21 cellular contexts compared by ENCODE assay signal in genomic region chrX:47456080-47456479, GRCh38. TPM values are rescaled to one million over a fixed set of nuclear protein-coding genes. Genes with fewer than 3 reads are reported as not detected.
DNase-seq lines count a peak whose midpoint lies in the region; ATAC-seq and TF ChIP-seq lines count a peak whose summit lies in the region.
"Had no signal": no experiment of that assay in that cellular context is flagged by ENCODE, and none has a peak within 500 bp of the region (broad histone marks: within the 10 kb centered on the region; RNA-seq: fewer than 3 reads in every experiment).

No MANE protein-coding gene starts in this region.

- no peak for TF ChIP-seq RAD21 in IMR-90 (IDR thresholded peaks at IDR 0.05; ENCODE audit: low read length)

- H3K4me1 ChIP-seq in IMR-90 (ENCODE audit: control insufficient read depth, insufficient read depth, low read length) (no peaks in the 10 kb centered on the region), heart right ventricle (no peaks in the 10 kb centered on the region), psoas muscle (no peaks in the 10 kb centered on the region)

- H3K79me1 ChIP-seq in IMR-90 (ENCODE audit: low read depth in 1 of 2, low read length in 2 of 2): no peaks in the 10 kb centered on the region; a peak in 1 of 4 replicates

- no peak overlapping the region for H3K4me3 ChIP-seq in IMR-90 (ENCODE audit: insufficient read depth, low read depth, low read length)
- no peak overlapping the region for H3K4me3 ChIP-seq in heart right ventricle
- H3K4me3 ChIP-seq in psoas muscle: no peak overlapping the region
- H3K4me3 ChIP-seq: GM23248, K562, MG63 had no signal

- no peak overlapping the region for H3K18ac ChIP-seq in IMR-90 (ENCODE audit: low read depth, low read length)

- H2AK5ac ChIP-seq in IMR-90 (ENCODE audit: low read depth, low read length): no peak overlapping the region

- H3K9me1 ChIP-seq in IMR-90 (ENCODE audit: insufficient read depth, low read length): no peaks in the 10 kb centered on the region

- no peak overlapping the region for H2BK15ac ChIP-seq in IMR-90 (ENCODE audit: low read depth, low read length)

- H2AK9ac ChIP-seq in IMR-90 (replicated peaks; ENCODE audit: low read depth, low read length, poor library complexity): no peak overlapping the region

- no peak overlapping the region for H3K56ac ChIP-seq in IMR-90 (ENCODE audit: extremely low read depth, insufficient read depth, low read length)

- CTCF ChIA-PET in IMR-90 (lab: Yijun Ruan, JAX): no interaction called here

- no peak overlapping the region for H3K9ac ChIP-seq in IMR-90 (ENCODE audit: low read depth, low read length)
- H3K9ac ChIP-seq: GM23248 had no signal

- TF ChIP-seq POLR2A in IMR-90 (IDR thresholded peaks at IDR 0.05; ENCODE audit: low read depth, low read length): no peak

- ATAC-seq in IMR-90 (ENCODE audit: low read depth) (no peak), heart right ventricle (peak in 7 of 8 donors; percentile 35 to 85 (median 66)), psoas muscle (peak; percentile 78 to 95 (median 93)), omental fat pad (ENCODE audit: low FRiP score) (no peak)
- ATAC-seq: K562, SK-N-SH treated with all-trans-retinoic acid at 6 μM for 48 hours had no signal

- intact Hi-C loops in IMR-90 (cut with micrococcal nuclease): no loop called here
- intact Hi-C loops in heart right ventricle (cut with DNase I): no loop called here
- intact Hi-C loops in psoas muscle (cut with DNase I): no loop called here

- H2AFZ ChIP-seq in IMR-90 (replicated peaks; ENCODE audit: low read length, poor library complexity): peak overlapping the region; percentile 14
- H2AFZ ChIP-seq: GM23248 had no signal

- H4K5ac ChIP-seq in IMR-90 (ENCODE audit: low read depth, low read length): no peak overlapping the region

- H3K36me3 ChIP-seq in IMR-90 (ENCODE audit: control insufficient read depth, insufficient read depth, low read length) (peaks cover 11% of the 10 kb centered on the region), heart right ventricle (peaks cover 0 to 60% (median 0%) of the 10 kb centered on the region in 9 donors), psoas muscle (ENCODE audit: insufficient read depth in 1 of 2, low read depth in 1 of 2) (peaks cover 0 to 35% of the 10 kb centered on the region in 2 donors)

- no peak overlapping the region for H4K91ac ChIP-seq in IMR-90 (ENCODE audit: insufficient read depth, low read depth, low read length)

- H3K27me3 ChIP-seq in IMR-90 (ENCODE audit: control insufficient read depth, insufficient read depth, low read length): no peaks in the 10 kb centered on the region
- H3K27me3 ChIP-seq in heart right ventricle: no peaks in the 10 kb centered on the region
- H3K27me3 ChIP-seq in psoas muscle (ENCODE audit: insufficient read depth in 3 of 3, low read length in 2 of 3): peaks cover 0 to 2% (median 0%) of the 10 kb centered on the region in 3 donors
- H3K27me3 ChIP-seq: MG63 had no signal

- H3K14ac ChIP-seq in IMR-90 (replicated peaks; ENCODE audit: low read depth, low read length): no peak overlapping the region

- peak; percentile 18 for DNase-seq in G401 (ENCODE audit: low spot score)
- no peak for DNase-seq in IMR-90
- DNase-seq in heart right ventricle: peak; percentile 4 to 22
- peak; percentile 29 to 77 for DNase-seq in psoas muscle
- DNase-seq in omental fat pad (ENCODE audit: low spot score): no peak
- no peak for DNase-seq in NCI-H446 treated with DMSO at 0.1 percent for 48 hours (lab: John Stamatoyannopoulos, UW)
- DNase-seq in DMS153 treated with DMSO at 0.1 percent for 48 hours (lab: John Stamatoyannopoulos, UW; ENCODE audit: unreplicated experiment): no peak
- DNase-seq: CD4-positive, CD25-positive, alpha-beta regulatory T cell; DMS79; GM23248; HCEC 1CT; MG63; NCI-H1436; NCI-H187 treated with DMSO at 0.1 percent for 48 hours; NCI-H2227 treated with DMSO at 0.1 percent for 48 hours; NCI-H524; NCI-H774; NK-92 treated with Interleukin-12 subunit alpha and Interleukin-12 subunit beta, amount 100 ng/mL, for 24 hours had no signal

- dilution Hi-C loops in IMR-90 (cut with HindIII; ENCODE audit: low sequenced_read_pairs, unreplicated experiment): no loop called here

- H2BK5ac ChIP-seq in IMR-90 (ENCODE audit: low read depth, low read length, poor library complexity, severe bottlenecking): no peak overlapping the region

- H3K9me3 ChIP-seq in IMR-90 (ENCODE audit: control insufficient read depth, insufficient read depth, low read length) (peaks cover 15% of the 10 kb centered on the region), heart right ventricle (peaks cover 0 to 8% (median 0%) of the 10 kb centered on the region in 11 donors), psoas muscle (peaks cover 10% of the 10 kb centered on the region)
- H3K9me3 ChIP-seq: MG63 had no signal

- H3K4me2 ChIP-seq in IMR-90 (ENCODE audit: low read depth, low read length): no peak overlapping the region

- in situ Hi-C loops in G401 (cut with HindIII; ENCODE audit: low sequenced_read_pairs) (no loop called here), IMR-90 (cut with MboI; ENCODE audit: low sequenced_read_pairs) (no loop called here)

- H2BK120ac ChIP-seq in IMR-90 (ENCODE audit: low read depth, low read length): no peak overlapping the region

- TF ChIP-seq CTCF in IMR-90 (conservative IDR thresholded peaks at IDR 0.05; ENCODE audit: low read depth, low read length) (no peak), heart right ventricle (IDR thresholded peaks at IDR 0.05) (no peak), psoas muscle (IDR thresholded peaks at IDR 0.05) (no peak), omental fat pad (IDR thresholded peaks at IDR 0.05) (no peak)

- no peak overlapping the region for H3K27ac ChIP-seq in IMR-90 (ENCODE audit: insufficient read depth, low read length)
- H3K27ac ChIP-seq in heart right ventricle: no peak overlapping the region
- peak overlapping the region; percentile 42 for H3K27ac ChIP-seq in psoas muscle
- H3K27ac ChIP-seq: GM23248, RWPE1 had no signal

- no peak overlapping the region for H3K4ac ChIP-seq in IMR-90 (ENCODE audit: low read depth, low read length)

- no peaks in the 10 kb centered on the region for H4K20me1 ChIP-seq in IMR-90 (ENCODE audit: insufficient read depth, low read length)

- no peak overlapping the region for H4K8ac ChIP-seq in IMR-90 (ENCODE audit: low read depth in 2 of 2, low read length in 2 of 2)

- 47% methylated on average over 3 of the region's 6 CpGs; no CpG with 5 or more reads in 1 of the 2 experiments for WGBS in IMR-90 (ENCODE audit: extremely low coverage in 2 of 2, insufficient read length in 1 of 2), 2 experiments
- WGBS in heart right ventricle, 2 donors: 33 to 58% methylated on average over 6 of the region's 6 CpGs
- 43 to 46% (median 44%) methylated on average over 6 of the region's 6 CpGs for WGBS in psoas muscle, 3 donors

- no TSS peak for BruUV-seq in IMR-90 (replicated peaks; lab: Mats Ljungman, UMichigan)

- POLR2A ChIA-PET in IMR-90 (lab: Charles Lee; ENCODE audit: unreplicated experiment): no interaction called here

- H2BK20ac ChIP-seq in IMR-90 (ENCODE audit: low read depth, low read length): no peak overlapping the region

- no peak overlapping the region for H3K23ac ChIP-seq in IMR-90 (ENCODE audit: low read depth, low read length)

TF ChIP-seq in IMR-90, 13 proteins besides CTCF, POLR2A, EP300 and RAD21:
- TF ChIP-seq RFX5 (IDR thresholded peaks at IDR 0.05; ENCODE audit: low read depth, low read length) (no peak), NFE2L2 (IDR thresholded peaks at IDR 0.05; ENCODE audit: low read depth, low read length) (no peak), ELK1 (IDR thresholded peaks at IDR 0.05; ENCODE audit: borderline replicate concordance, low read depth, low read length) (no peak), CEBPB (IDR thresholded peaks at IDR 0.05; ENCODE audit: low read depth, low read length) (no peak)

RNA-seq across cellular contexts. Expression of gene ZNF41, which starts 26.9 kb away (rescaled TPM):
- 3.4 and 6.3 TPM in 2 replicates for total RNA-seq in G401 (2014; rRNA removed; shearing (Covaris generic))
- total RNA-seq in IMR-90 (2012; rRNA removed): 7.8 and 8.1 TPM in 2 replicates
- 2.8 and 3.0 TPM in 2 replicates for polyA plus RNA-seq in IMR-90 (2012; rRNA removed)
- polyA plus RNA-seq in IMR-90 (2012; cell fraction: cytosol; rRNA removed): 0.88 and 0.90 TPM in 2 replicates
- polyA plus RNA-seq in IMR-90 (2012; cell fraction: nucleus; rRNA removed; ENCODE audit: low replicate concordance): 1.8 and 6.5 TPM in 2 replicates
- total RNA-seq in heart right ventricle: 10 to 100 TPM; 10.6 to 19.3 (median 14.8) TPM
- 1 to 10 TPM; 3.1 to 6.7 TPM for polyA plus RNA-seq in heart right ventricle
- 10 to 100 TPM in 3 of 4 donors, 1 to 10 TPM in 1; 9.5 to 17.7 (median 13.4) TPM for total RNA-seq in psoas muscle
- polyA plus RNA-seq in psoas muscle: 10 to 100 TPM in 1 of 3 donors, 1 to 10 TPM in 2; 5.3 to 10.9 (median 8.5) TPM
- 10 to 100 TPM in 1 of 4 donors, 1 to 10 TPM in 3; 6.6 to 13.6 (median 8.8) TPM for total RNA-seq in omental fat pad

Comparison
In these comparisons a context has a peak if more than half of its experiments do, and no peak if none do; other contexts are left out.
1. DNase-seq: peak in G401 (single experiment), heart right ventricle (2 of 2) and psoas muscle (2 of 2); none in IMR-90 (single experiment), omental fat pad (single experiment), NCI-H446 treated with DMSO at 0.1 percent for 48 hours (single experiment) and DMS153 treated with DMSO at 0.1 percent for 48 hours (single experiment).
2. ATAC-seq: peak in heart right ventricle (7 of 8) and psoas muscle (4 of 4); none in IMR-90 (single experiment) and omental fat pad (single experiment).